Comparison of ENCODE assay signal across 2 cellular contexts in genomic region chr1:235586413-235586812, GRCh38.
A peak's percentile ranks its signal among the peaks of the same experiment; 100 is the strongest.
TF ChIP-seq lines count a peak whose summit lies in the region.

No MANE protein-coding gene starts in this region.

TF ChIP-seq in HEK293, 187 proteins besides CTCF, POLR2A, EP300 and RAD21:
- no peak for TF ChIP-seq ZNF24 (tag by site-specific recombination; IDR thresholded peaks at IDR 0.05)
- peak; percentile 12; the same call in 1 of the 2 replicates for TF ChIP-seq HOXD13 (CRISPR knock-in tag; IDR thresholded peaks at IDR 0.05; ENCODE audit: borderline replicate concordance)

TF ChIP-seq in H1, 55 proteins besides CTCF, POLR2A, EP300 and RAD21:
- TF ChIP-seq EZH2 (IDR thresholded peaks at IDR 0.05; ENCODE audit: low read depth, low read length, severe bottlenecking) = no peak
- TF ChIP-seq TCF12 (IDR thresholded peaks at IDR 0.05; ENCODE audit: low read depth, low read length) = no peak
- TF ChIP-seq YY1 (IDR thresholded peaks at IDR 0.05; ENCODE audit: low read depth, low read length) = no peak
- TF ChIP-seq EGR1 (IDR thresholded peaks at IDR 0.05; ENCODE audit: borderline replicate concordance, low read depth, low read length) = no peak
- no peak for TF ChIP-seq GTF2F1 (IDR thresholded peaks at IDR 0.05; ENCODE audit: borderline replicate concordance, low read depth, low read length)
- TF ChIP-seq HDAC6 (IDR thresholded peaks at IDR 0.05; ENCODE audit: low read depth, low read length) = no peak
- TF ChIP-seq CTBP2 (IDR thresholded peaks at IDR 0.05; ENCODE audit: borderline replicate concordance, insufficient read depth, insufficient read length, low read length) = no peak
